Comparison of ENCODE assay signal across 8 cellular contexts in the genomic region with DNA sequence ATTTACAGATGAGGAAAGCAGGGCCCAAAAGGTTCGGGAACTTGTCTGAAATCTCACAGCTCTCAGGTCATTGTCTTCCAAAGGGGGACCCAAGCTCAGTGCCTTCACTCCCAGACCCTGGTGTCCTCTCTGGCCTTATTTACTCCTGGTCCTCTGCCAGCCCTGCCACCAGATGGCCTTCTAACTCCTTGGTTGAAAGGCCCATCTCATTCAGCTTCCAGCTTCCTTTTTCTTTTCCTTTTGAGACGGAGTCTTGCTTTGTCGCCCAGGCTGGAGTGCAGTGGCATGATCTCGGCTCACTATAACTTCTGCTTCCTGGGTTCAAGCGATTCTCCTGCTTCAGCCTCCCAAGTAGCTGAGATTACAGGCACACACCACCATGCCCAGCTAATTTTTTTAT. TPM values are rescaled to one million over a fixed set of nuclear protein-coding genes. Genes with fewer than 3 reads are reported as not detected.
DNase-seq lines count a peak whose midpoint lies in the region; ATAC-seq, FAIRE-seq and TF ChIP-seq lines count a peak whose summit lies in the region.
"Not testable (repeated sequence)": the region's sequence is repeated elsewhere in the genome, so short reads cannot be mapped to it uniquely, and the experiment has no call there.

No MANE protein-coding gene starts in this region.

- peak; percentile 79 for DNase-seq in ELF-1 (ENCODE audit: low read depth, low spot score)
- DNase-seq in Kasumi-1 (lab: John Stamatoyannopoulos, UW) = peak; percentile 89 to 93
- peak; percentile 82 for DNase-seq in SIG-M5 treated with dmso at 0.1 percent for 504 hours (lab: John Stamatoyannopoulos, UW; ENCODE audit: unreplicated experiment)
- peak; percentile 76 for DNase-seq in activated CD8-positive, alpha-beta T cell treated with anti-CD3 and anti-CD28 coated beads, Interleukin-2, amount 10 ng/mL, durations not matched to agents 7 days and 5 days
- DNase-seq in bronchial epithelial cell (ENCODE audit: low read depth) = peak; percentile 11
- DNase-seq in left ventricle myocardium superior = peak; percentile 62
- DNase-seq in osteoblast (ENCODE audit: insufficient read length, low spot score, missing footprints) = peak; percentile 84
- peak in 1 of 2 donors; percentile 82 for DNase-seq in upper lobe of left lung

- H4K20me1 ChIP-seq in osteoblast (ENCODE audit: insufficient read depth, low read length) = not testable (repeated sequence)

- H2AFZ ChIP-seq in osteoblast (ENCODE audit: low read length) = not testable (repeated sequence)

- CTCF ChIA-PET in activated CD8-positive, alpha-beta T cell treated with anti-CD3 and anti-CD28 coated beads, Interleukin-2, amount 10 ng/mL, durations not matched to agents 7 days and 5 days (lab: Charles Lee) = interaction anchor here (0.7 to 16.9 kb wide), 26 partner anchors 8 to 283 kb away, joined by 3 to 676 read pairs (median 4); partner anchors contain the start of genes ABHD16A, AIF1, DDX39B and HSPA1B

- not testable (repeated sequence) for ATAC-seq in activated CD8-positive, alpha-beta T cell treated with anti-CD3 and anti-CD28 coated beads, Interleukin-2, amount 10 ng/mL, durations not matched to agents 7 days and 5 days; left ventricle myocardium superior
- ATAC-seq in upper lobe of left lung (ENCODE audit: low FRiP score in 2 of 2) = peak in 1 of 2 donors; percentile 22

- not testable (repeated sequence) for H3K4me3 Mint-ChIP-seq in activated CD8-positive, alpha-beta T cell treated with anti-CD3 and anti-CD28 coated beads, Interleukin-2, amount 10 ng/mL, durations not matched to agents 7 days and 5 days

- FAIRE-seq in bronchial epithelial cell (lab: Jason Lieb, UNC) = not testable (repeated sequence)

- not testable (repeated sequence) for H3K27me3 ChIP-seq in bronchial epithelial cell (ENCODE audit: control insufficient read depth, insufficient read depth, low read length); osteoblast (ENCODE audit: insufficient read depth, low read length); upper lobe of left lung

- intact Hi-C loops in left ventricle myocardium superior (cut with micrococcal nuclease) = not testable (repeated sequence)

- not testable (repeated sequence) for TF ChIP-seq POLR2A in upper lobe of left lung (IDR thresholded peaks at IDR 0.05)

- POLR2A ChIA-PET in activated CD8-positive, alpha-beta T cell treated with anti-CD3 and anti-CD28 coated beads, Interleukin-2, amount 10 ng/mL, durations not matched to agents 7 days and 5 days (lab: Charles Lee) = interaction anchor here (0.6 to 6.3 kb wide), 17 partner anchors 8 to 644 kb away, joined by 3 to 62 read pairs (median 5); partner anchors contain the start of genes BAG6, DDX39B, LST1 and LTB

- H3K27me3 Mint-ChIP-seq in activated CD8-positive, alpha-beta T cell treated with anti-CD3 and anti-CD28 coated beads, Interleukin-2, amount 10 ng/mL, durations not matched to agents 7 days and 5 days (ENCODE audit: low read depth) = not testable (repeated sequence)

- peak; percentile 18 for TF ChIP-seq CTCF in bronchial epithelial cell (IDR thresholded peaks at IDR 0.05; ENCODE audit: insufficient read depth, low read length, severe bottlenecking)
- TF ChIP-seq CTCF in osteoblast (IDR thresholded peaks at IDR 0.05; ENCODE audit: extremely low read depth, low read depth, low read length) = peak; percentile 48
- TF ChIP-seq CTCF in upper lobe of left lung (IDR thresholded peaks at IDR 0.05) = peak; percentile 25 to 75 (median 52)

- 37 to 44% methylated on average over 5 of the region's 5 CpGs for WGBS in upper lobe of left lung, 2 donors

- H3K27ac Mint-ChIP-seq in activated CD8-positive, alpha-beta T cell treated with anti-CD3 and anti-CD28 coated beads, Interleukin-2, amount 10 ng/mL, durations not matched to agents 7 days and 5 days = peak overlapping the region; percentile 67

- H3K79me2 ChIP-seq in osteoblast (ENCODE audit: insufficient read depth, low read length) = peaks cover 29% of the 10 kb centered on the region

- H3K4me2 ChIP-seq in osteoblast (ENCODE audit: insufficient read depth, low read length) = not testable (repeated sequence)

- peaks cover 32% of the 10 kb centered on the region for H3K36me3 Mint-ChIP-seq in activated CD8-positive, alpha-beta T cell treated with anti-CD3 and anti-CD28 coated beads, Interleukin-2, amount 10 ng/mL, durations not matched to agents 7 days and 5 days (ENCODE audit: low read depth)

- H3K4me3 ChIP-seq in bronchial epithelial cell (ENCODE audit: low read depth, low read length); osteoblast (ENCODE audit: insufficient read depth, low read length); upper lobe of left lung: not testable (repeated sequence)

- not testable (repeated sequence) for H3K9me3 Mint-ChIP-seq in activated CD8-positive, alpha-beta T cell treated with anti-CD3 and anti-CD28 coated beads, Interleukin-2, amount 10 ng/mL, durations not matched to agents 7 days and 5 days (ENCODE audit: insufficient read depth)

- H3K27ac ChIP-seq in osteoblast (ENCODE audit: low read depth, low read length) = not testable (repeated sequence)
- peak overlapping the region in 2 of 4 donors; percentile 24 to 34 for H3K27ac ChIP-seq in upper lobe of left lung

- H3K36me3 ChIP-seq in bronchial epithelial cell (ENCODE audit: control insufficient read depth, insufficient read depth, low read length) = not testable (repeated sequence)
- H3K36me3 ChIP-seq in osteoblast (ENCODE audit: insufficient read depth, low read length) (peaks cover 24% of the 10 kb centered on the region), upper lobe of left lung (peaks cover 0 to 42% (median 12%) of the 10 kb centered on the region in 4 donors)

- H3K4me1 Mint-ChIP-seq in activated CD8-positive, alpha-beta T cell treated with anti-CD3 and anti-CD28 coated beads, Interleukin-2, amount 10 ng/mL, durations not matched to agents 7 days and 5 days (ENCODE audit: low read depth) = peaks cover 54% of the 10 kb centered on the region

- H3K9me3 ChIP-seq in osteoblast (ENCODE audit: low read depth, low read length); upper lobe of left lung: not testable (repeated sequence)

- TF ChIP-seq EP300 in upper lobe of left lung (IDR thresholded peaks at IDR 0.05) = not testable (repeated sequence)

- H3K4me1 ChIP-seq in osteoblast (ENCODE audit: insufficient read depth, low read length) (peaks cover 19% of the 10 kb centered on the region), upper lobe of left lung (peaks cover 12 to 25% (median 17%) of the 10 kb centered on the region in 4 donors)

RNA-seq across cellular contexts. Expression of gene NFKBIL1, which starts 4.0 kb away (rescaled TPM):
- 10 to 100 TPM; 13.5 to 14.2 TPM for total RNA-seq in activated CD8-positive, alpha-beta T cell treated with anti-CD3 and anti-CD28 coated beads, Interleukin-2, amount 10 ng/mL, durations not matched to agents 7 days and 5 days
- total RNA-seq in bronchial epithelial cell = 38.9 and 40.0 TPM in 2 replicates
- total RNA-seq in left ventricle myocardium superior = 12.7 TPM
- total RNA-seq in osteoblast = 43.6 and 56.8 TPM in 2 replicates
- total RNA-seq in upper lobe of left lung = 10 to 100 TPM; 18.2 to 45.1 (median 23.8) TPM

RNA-seq across cellular contexts. Expression of gene ATP6V1G2, which starts 5.0 kb away (rescaled TPM):
- total RNA-seq in activated CD8-positive, alpha-beta T cell treated with anti-CD3 and anti-CD28 coated beads, Interleukin-2, amount 10 ng/mL, durations not matched to agents 7 days and 5 days = 1 to 10 TPM; 2.5 TPM
- total RNA-seq in bronchial epithelial cell = 0.26 and 0.51 TPM in 2 replicates
- total RNA-seq in left ventricle myocardium superior = 2.1 TPM
- total RNA-seq in osteoblast = 2.2 and 2.9 TPM in 2 replicates
- total RNA-seq in upper lobe of left lung = 1 to 10 TPM in 4 of 6 donors, under 1 TPM in 2; 0.55 to 2.0 (median 1.1) TPM

RNA-seq across cellular contexts. Expression of gene DDX39B, which starts 9.6 kb away (rescaled TPM):
- total RNA-seq in activated CD8-positive, alpha-beta T cell treated with anti-CD3 and anti-CD28 coated beads, Interleukin-2, amount 10 ng/mL, durations not matched to agents 7 days and 5 days = 100 to 1,000 TPM; 477 to 488 TPM
- total RNA-seq in bronchial epithelial cell = 335 and 385 TPM in 2 replicates
- total RNA-seq in left ventricle myocardium superior = 176 TPM
- 240 and 262 TPM in 2 replicates for total RNA-seq in osteoblast
- 100 to 1,000 TPM; 201 to 541 (median 270) TPM for total RNA-seq in upper lobe of left lung

RNA-seq across cellular contexts. Expression of gene LTA, which starts 20.7 kb away (rescaled TPM):
- 10 to 100 TPM; 19.4 to 24.6 TPM for total RNA-seq in activated CD8-positive, alpha-beta T cell treated with anti-CD3 and anti-CD28 coated beads, Interleukin-2, amount 10 ng/mL, durations not matched to agents 7 days and 5 days
- not detected in 2 replicates for total RNA-seq in bronchial epithelial cell
- not detected for total RNA-seq in left ventricle myocardium superior
- total RNA-seq in osteoblast = not detected in 2 replicates
- 1 to 10 TPM in 2 of 6 donors, not detected in 4; 1.6 to 1.8 TPM for total RNA-seq in upper lobe of left lung

RNA-seq across cellular contexts. Expression of gene MCCD1, which starts 22.6 kb away (rescaled TPM):
- not detected for total RNA-seq in activated CD8-positive, alpha-beta T cell treated with anti-CD3 and anti-CD28 coated beads, Interleukin-2, amount 10 ng/mL, durations not matched to agents 7 days and 5 days
- total RNA-seq in bronchial epithelial cell (not detected in 2 replicates), left ventricle myocardium superior (not detected), osteoblast (not detected in 2 replicates), upper lobe of left lung (not detected)
